In genomic region chr10:78621183-78621789, GRCh38 we compare ENCODE assay signal across 20 cellular contexts.
DNase-seq lines count a peak whose midpoint lies in the region; FAIRE-seq and TF ChIP-seq lines count a peak whose summit lies in the region.
"Had no signal": no experiment of that assay in that cellular context is flagged by ENCODE, and none has a peak within 500 bp of the region (broad histone marks: within the 10 kb centered on the region; RNA-seq: fewer than 3 reads in every experiment).

No MANE protein-coding gene starts in this region.

- H3K4me3 ChIP-seq in choroid plexus epithelial cell (ENCODE audit: low read depth, low read length) (no peak overlapping the region), neuronal stem cell (ENCODE audit: low read length in 2 of 2) (no peak overlapping the region)
- H3K4me3 ChIP-seq: BLaER1, HAP-1, lung, upper lobe of right lung had no signal

- no peaks in the 10 kb centered on the region for H3K4me1 Mint-ChIP-seq in immature natural killer cell
- H3K4me1 Mint-ChIP-seq: activated naive CD4-positive, alpha-beta T cell treated with anti-CD3 and anti-CD28 coated beads, Interleukin-2, amount 50 U/mL, for 24 hours; T-cell had no signal

- H3K9ac ChIP-seq in neuronal stem cell (ENCODE audit: low read depth, low read length, poor library complexity) = no peak overlapping the region
- H3K9ac ChIP-seq: BLaER1 had no signal

- H3K14ac ChIP-seq in neuronal stem cell (ENCODE audit: low read length) = no peak overlapping the region

- no peak overlapping the region for H3K23ac ChIP-seq in neuronal stem cell (ENCODE audit: low read depth, low read length, poor library complexity)

- no peak overlapping the region for H2BK15ac ChIP-seq in neuronal stem cell (ENCODE audit: low read length)

- no peak for TF ChIP-seq CTCF in choroid plexus epithelial cell (conservative IDR thresholded peaks at IDR 0.05; ENCODE audit: low read depth, low read length)

- H3K9me3 Mint-ChIP-seq in immature natural killer cell = no peaks in the 10 kb centered on the region
- H3K9me3 Mint-ChIP-seq: activated naive CD4-positive, alpha-beta T cell treated with anti-CD3 and anti-CD28 coated beads, Interleukin-2, amount 50 U/mL, for 24 hours; T-cell had no signal

- H4K91ac ChIP-seq in neuronal stem cell (ENCODE audit: low read depth, low read length, poor library complexity) = no peak overlapping the region

- no peaks in the 10 kb centered on the region for H3K79me1 ChIP-seq in neuronal stem cell (ENCODE audit: low read depth, low read length)

- H3K27ac Mint-ChIP-seq in immature natural killer cell = no peak overlapping the region
- H3K27ac Mint-ChIP-seq: activated naive CD4-positive, alpha-beta T cell treated with anti-CD3 and anti-CD28 coated beads, Interleukin-2, amount 50 U/mL, for 24 hours; T-cell had no signal

- H2BK5ac ChIP-seq in neuronal stem cell (ENCODE audit: low read length) = peak overlapping the region; percentile 27

- H3K18ac ChIP-seq in neuronal stem cell (ENCODE audit: low read length) = peak overlapping the region; percentile 73

- H3K9me3 ChIP-seq in neuronal stem cell (replicated peaks in 1 of 2; ENCODE audit: control insufficient read depth in 2 of 2, insufficient read depth in 1 of 2, low read depth in 1 of 2, low read length in 2 of 2) = no peaks in the 10 kb centered on the region
- H3K9me3 ChIP-seq: BLaER1, HAP-1, upper lobe of right lung had no signal

- no peak for FAIRE-seq in HTR-8/SVneo (lab: Jason Lieb, UNC)

- H3K27me3 Mint-ChIP-seq in immature natural killer cell (ENCODE audit: low read depth in 3 of 3) = peaks cover 0 to 4% (median 2%) of the 10 kb centered on the region in 3 donors

- H2AFZ ChIP-seq in neuronal stem cell (ENCODE audit: low read length) = no peak overlapping the region

- H3K27ac ChIP-seq in neuronal stem cell (replicated peaks; ENCODE audit: low read length) = no peak overlapping the region
- H3K27ac ChIP-seq: 22Rv1, BLaER1, upper lobe of right lung had no signal

- H3K27me3 ChIP-seq in neuronal stem cell (ENCODE audit: control insufficient read depth in 3 of 3, insufficient read depth in 3 of 3, low read depth in 1 of 3, low read length in 3 of 3) = no peaks in the 10 kb centered on the region
- H3K27me3 ChIP-seq: BLaER1, upper lobe of right lung had no signal

- no peak overlapping the region for H4K8ac ChIP-seq in neuronal stem cell (ENCODE audit: low read depth, low read length)

- no CpG with 5 or more reads among the region's 7 CpGs for WGBS in neuronal stem cell (ENCODE audit: extremely low coverage in 2 of 2, insufficient read length in 2 of 2, insufficient replicate concordance in 1 of 2), 2 donors

- H2BK120ac ChIP-seq in neuronal stem cell (ENCODE audit: low read depth, low read length) = no peak overlapping the region

- DNase-seq in DMS79 treated with DMSO at 0.1 percent for 48 hours (lab: John Stamatoyannopoulos, UW) (peak; percentile 35), DMS79 (lab: John Stamatoyannopoulos, UW) (no peak), NCI-H2196 (lab: John Stamatoyannopoulos, UW; ENCODE audit: unreplicated experiment) (peak; percentile 71), choroid plexus epithelial cell (ENCODE audit: low read depth) (peak; percentile 43), neuronal stem cell (ENCODE audit: low spot score) (no peak), immature natural killer cell (no peak), HTR-8/SVneo (ENCODE audit: insufficient read length, low spot score) (no peak), NCI-H446 treated with DMSO at 0.1 percent for 48 hours (lab: John Stamatoyannopoulos, UW) (no peak)
- DNase-seq: activated CD4-positive, alpha-beta T cell treated with anti-CD3 and anti-CD28 coated beads, Interleukin-2, amount 50 U/mL, for 4 hours; DND-41; NCI-H1417 treated with DMSO at 0.1 percent for 48 hours; stimulated activated CD4-positive, alpha-beta T cell treated with anti-CD3 and anti-CD28 coated beads, Interleukin-15, amount 100 ng/mL, for 24 hours; stimulated activated naive CD4-positive, alpha-beta T cell; T-cell; upper lobe of right lung had no signal

- no peak overlapping the region for H2BK12ac ChIP-seq in neuronal stem cell (ENCODE audit: low read length)

- H3K4ac ChIP-seq in neuronal stem cell (ENCODE audit: low read length) = no peak overlapping the region

- H3K4me1 ChIP-seq in neuronal stem cell (ENCODE audit: control insufficient read depth in 2 of 2, insufficient read depth in 1 of 2, low read depth in 1 of 2, low read length in 2 of 2) = peaks cover 4 to 14% of the 10 kb centered on the region in 2 donors
- H3K4me1 ChIP-seq: BLaER1, upper lobe of right lung had no signal

- no peaks in the 10 kb centered on the region for H3K36me3 ChIP-seq in neuronal stem cell (replicated peaks in 1 of 2; ENCODE audit: control insufficient read depth in 2 of 2, insufficient read depth in 2 of 2, low read length in 2 of 2)
- H3K36me3 ChIP-seq: BLaER1, HAP-1, upper lobe of right lung had no signal

- no peak overlapping the region for H3K4me3 Mint-ChIP-seq in immature natural killer cell
- H3K4me3 Mint-ChIP-seq: activated naive CD4-positive, alpha-beta T cell treated with anti-CD3 and anti-CD28 coated beads, Interleukin-2, amount 50 U/mL, for 24 hours; T-cell had no signal

- H3K36me3 Mint-ChIP-seq in immature natural killer cell = no peaks in the 10 kb centered on the region
- H3K36me3 Mint-ChIP-seq: activated naive CD4-positive, alpha-beta T cell treated with anti-CD3 and anti-CD28 coated beads, Interleukin-2, amount 50 U/mL, for 24 hours; T-cell had no signal

- no peak overlapping the region for H2AK5ac ChIP-seq in neuronal stem cell (ENCODE audit: low read depth, low read length)

- no peak overlapping the region for H3K4me2 ChIP-seq in neuronal stem cell (ENCODE audit: insufficient read depth, low read length, poor library complexity, severe bottlenecking)
- H3K4me2 ChIP-seq: BLaER1 had no signal

Comparison
In these comparisons a context has a peak if more than half of its experiments do, and no peak if none do; other contexts are left out.
1. DNase-seq: peak in DMS79 treated with DMSO at 0.1 percent for 48 hours (single experiment), NCI-H2196 (single experiment) and choroid plexus epithelial cell (single experiment); none in DMS79 (single experiment), neuronal stem cell (single experiment), immature natural killer cell (0 of 3), HTR-8/SVneo (single experiment) and NCI-H446 treated with DMSO at 0.1 percent for 48 hours (single experiment).